In genomic region chr4:127698789-127699200, GRCh38 we compare ENCODE assay signal across 9 cellular contexts. TPM values are rescaled to one million over a fixed set of nuclear protein-coding genes. Genes with fewer than 3 reads are reported as not detected.
DNase-seq lines count a peak whose midpoint lies in the region; ATAC-seq and TF ChIP-seq lines count a peak whose summit lies in the region.
"Had no signal": no experiment of that assay in that cellular context is flagged by ENCODE, and none has a peak within 500 bp of the region (broad histone marks: within the 10 kb centered on the region; RNA-seq: fewer than 3 reads in every experiment).

No MANE protein-coding gene starts in this region.

- H3K27me3 Mint-ChIP-seq in stimulated activated naive CD8-positive, alpha-beta T cell treated with anti-CD3 and anti-CD28 coated beads, Interleukin-15, amount 100 ng/mL, for 72 hours = peaks cover 8% of the 10 kb centered on the region
- H3K27me3 Mint-ChIP-seq: CD4-positive, CD25-positive, alpha-beta regulatory T cell had no signal

- peak overlapping the region; percentile 16 for H2AFZ ChIP-seq in ACC112 (ENCODE audit: low read length, unreplicated experiment)

- H3K27ac ChIP-seq in ACC112 (ENCODE audit: low read depth, low read length) (peak overlapping the region; percentile 33), suprapubic skin (no peak overlapping the region)

- no peak overlapping the region for H3K27ac Mint-ChIP-seq in stimulated activated naive CD8-positive, alpha-beta T cell treated with anti-CD3 and anti-CD28 coated beads, Interleukin-15, amount 100 ng/mL, for 72 hours
- H3K27ac Mint-ChIP-seq: CD4-positive, CD25-positive, alpha-beta regulatory T cell had no signal

- TF ChIP-seq POLR2A in suprapubic skin (IDR thresholded peaks at IDR 0.05) = no peak

- no peak overlapping the region for H3K4me3 ChIP-seq in ACC112 (ENCODE audit: low read depth, low read length)
- no peak overlapping the region for H3K4me3 ChIP-seq in suprapubic skin

- H3K36me3 ChIP-seq in ACC112 (ENCODE audit: insufficient read depth, low read length) (peaks cover 10% of the 10 kb centered on the region; the same call in 1 of the 2 replicates), suprapubic skin (peaks cover 4% of the 10 kb centered on the region)

- H3K9me3 ChIP-seq in suprapubic skin = no peaks in the 10 kb centered on the region

- peaks cover 9 to 12% of the 10 kb centered on the region in 2 donors for H3K9me3 Mint-ChIP-seq in stimulated activated naive CD8-positive, alpha-beta T cell treated with anti-CD3 and anti-CD28 coated beads, Interleukin-15, amount 100 ng/mL, for 72 hours

- H3K27me3 ChIP-seq in ACC112 (ENCODE audit: insufficient read depth, low read length) (no peaks in the 10 kb centered on the region), suprapubic skin (no peaks in the 10 kb centered on the region)

- DNase-seq in astrocyte of the hippocampus (ENCODE audit: low read depth, low spot score) = peak; percentile 81
- no peak for DNase-seq in stimulated activated naive CD8-positive, alpha-beta T cell treated with anti-CD3 and anti-CD28 coated beads, Interleukin-15, amount 100 ng/mL, for 72 hours
- DNase-seq in activated CD4-positive, alpha-beta T cell treated with anti-CD3 and anti-CD28 coated beads, Interleukin-2, amount 50 U/mL, for 48 hours = no peak
- no peak for DNase-seq in NCI-H146 (lab: John Stamatoyannopoulos, UW)
- DNase-seq in suprapubic skin (ENCODE audit: low spot score in 2 of 2) = no peak
- DNase-seq: CD4-positive, CD25-positive, alpha-beta regulatory T cell had no signal

- no peak for TF ChIP-seq EP300 in suprapubic skin (IDR thresholded peaks at IDR 0.05)

- 79% methylated on average over 4 of the region's 4 CpGs for WGBS in suprapubic skin

- H3K4me3 Mint-ChIP-seq in stimulated activated naive CD8-positive, alpha-beta T cell treated with anti-CD3 and anti-CD28 coated beads, Interleukin-15, amount 100 ng/mL, for 72 hours = no peak overlapping the region
- H3K4me3 Mint-ChIP-seq: CD4-positive, CD25-positive, alpha-beta regulatory T cell had no signal

- ATAC-seq in GM19452 (IDR thresholded peaks at IDR 0.05; ENCODE audit: unreplicated experiment) = peak; percentile 100
- peak; percentile 100 for ATAC-seq in HG03354 (IDR thresholded peaks at IDR 0.05; ENCODE audit: poor library complexity, severe bottlenecking, unreplicated experiment)
- ATAC-seq in stimulated activated naive CD8-positive, alpha-beta T cell treated with anti-CD3 and anti-CD28 coated beads, Interleukin-15, amount 100 ng/mL, for 72 hours = peak; percentile 60

- no peak for TF ChIP-seq CTCF in suprapubic skin (IDR thresholded peaks at IDR 0.05)

- H3K79me2 ChIP-seq in ACC112 (ENCODE audit: control insufficient read depth, insufficient read depth, low read length, unreplicated experiment) = no peaks in the 10 kb centered on the region

- H3K4me1 ChIP-seq in ACC112 (ENCODE audit: control insufficient read depth, insufficient read depth, low read length, unreplicated experiment) = peaks cover 13% of the 10 kb centered on the region
- H3K4me1 ChIP-seq in suprapubic skin = no peaks in the 10 kb centered on the region

- H3K4me1 Mint-ChIP-seq in stimulated activated naive CD8-positive, alpha-beta T cell treated with anti-CD3 and anti-CD28 coated beads, Interleukin-15, amount 100 ng/mL, for 72 hours = no peaks in the 10 kb centered on the region
- H3K4me1 Mint-ChIP-seq: CD4-positive, CD25-positive, alpha-beta regulatory T cell had no signal

RNA-seq across cellular contexts. Expression of gene SLC25A31, which starts 31.4 kb away (rescaled TPM):
- total RNA-seq in suprapubic skin = not detected
- total RNA-seq: CD4-positive, CD25-positive, alpha-beta regulatory T cell had no signal
